8 cellular contexts compared by ENCODE assay signal in genomic region chr10:120948889-120949382, GRCh38.
DNase-seq lines count a peak whose midpoint lies in the region; ATAC-seq and TF ChIP-seq lines count a peak whose summit lies in the region.

No MANE protein-coding gene starts in this region.

- H3K27me3 ChIP-seq in ACC112 (ENCODE audit: insufficient read depth, low read length) (peaks cover 33% of the 10 kb centered on the region), left lung (peaks cover 5 to 54% of the 10 kb centered on the region in 2 donors)

- peak overlapping the region; percentile 73 for H3K4me3 ChIP-seq in ACC112 (ENCODE audit: low read depth, low read length)
- peak overlapping the region; percentile 57 for H3K4me3 ChIP-seq in choroid plexus epithelial cell (ENCODE audit: low read depth, low read length)
- H3K4me3 ChIP-seq in left lung = peak overlapping the region in 1 of 2 donors; percentile 22

- ATAC-seq in HG03520 (IDR thresholded peaks at IDR 0.05; ENCODE audit: unreplicated experiment) = peak; percentile 94
- ATAC-seq in left lung = peak; percentile 86

- no peaks in the 10 kb centered on the region for H3K79me2 ChIP-seq in ACC112 (ENCODE audit: control insufficient read depth, insufficient read depth, low read length, unreplicated experiment)

- H3K9me3 ChIP-seq in left lung = peaks cover 0 to 8% of the 10 kb centered on the region in 2 donors

- TF ChIP-seq CTCF in choroid plexus epithelial cell (conservative IDR thresholded peaks at IDR 0.05; ENCODE audit: low read depth, low read length) = peak; percentile 65
- TF ChIP-seq CTCF in left lung (IDR thresholded peaks at IDR 0.05) = peak; percentile 62 to 70

- no peak overlapping the region for H3K27ac ChIP-seq in ACC112 (ENCODE audit: low read depth, low read length)
- H3K27ac ChIP-seq in left lung = no peak overlapping the region

- peak overlapping the region; percentile 67 for H2AFZ ChIP-seq in ACC112 (ENCODE audit: low read length, unreplicated experiment)

- intact Hi-C loops in left lung (cut with DNase I) = loop anchor here in 1 of 2 donors (10.0 kb wide), 3 partner anchors 656 to 956 kb away; no protein-coding TSS in a partner anchor

- H3K4me1 ChIP-seq in ACC112 (ENCODE audit: control insufficient read depth, insufficient read depth, low read length, unreplicated experiment) (no peaks in the 10 kb centered on the region), left lung (peaks cover 7 to 14% of the 10 kb centered on the region in 2 donors)

- no peaks in the 10 kb centered on the region for H3K36me3 ChIP-seq in ACC112 (ENCODE audit: insufficient read depth, low read length)
- H3K36me3 ChIP-seq in left lung = no peaks in the 10 kb centered on the region

- DNase-seq in GM19240 (ENCODE audit: insufficient read length, low spot score) (peak; percentile 68), choroid plexus epithelial cell (ENCODE audit: low read depth) (peak; percentile 84), left lung (peak; percentile 59 to 83), NCI-H1436 treated with DMSO at 0.1 percent for 48 hours (lab: John Stamatoyannopoulos, UW) (no peak)
- DNase-seq in activated CD4-positive, alpha-beta T cell treated with anti-CD3 and anti-CD28 coated beads for 24 hours (ENCODE audit: low read depth in 2 of 2) = peak; percentile 36 to 40
- DNase-seq in stimulated activated CD4-positive, alpha-beta T cell treated with anti-CD3 and anti-CD28 coated beads, Interleukin-4, amount 100 ng/mL, for 1 hour = peak; percentile 69
